Comparison of ENCODE assay signal across 8 cellular contexts in genomic region chrX:16882702-16883486, GRCh38. TPM values are rescaled to one million over a fixed set of nuclear protein-coding genes. Genes with fewer than 3 reads are reported as not detected.
DNase-seq lines count a peak whose midpoint lies in the region; ATAC-seq and TF ChIP-seq lines count a peak whose summit lies in the region.

No MANE protein-coding gene starts in this region.

- H3F3A ChIP-seq in PC-9 (ENCODE audit: insufficient read depth, low read depth): peaks cover 6% of the 10 kb centered on the region; the same call in 1 of the 2 replicates

- no peaks in the 10 kb centered on the region for H3K36me3 Mint-ChIP-seq in activated T-cell treated with anti-CD3 and anti-CD28 coated beads, Interleukin-2, amount 50 U/mL, for 72 hours (ENCODE audit: insufficient read depth in 2 of 2)

- no peaks in the 10 kb centered on the region for H3K79me2 ChIP-seq in PC-9 (ENCODE audit: low read depth)

- TF ChIP-seq CTCF in PC-9 (conservative IDR thresholded peaks at IDR 0.05): peak; percentile 83

- in situ Hi-C loops in KBM-7 (cut with MboI; ENCODE audit: low pct_unique_long_range_greater_than_20kb, low sequenced_read_pairs): loop anchor here (25.0 kb wide), 1 partner anchor 154 kb away; no protein-coding TSS in a partner anchor

- POLR2A ChIA-PET in PC-9 (lab: Charles Lee; ENCODE audit: unreplicated experiment): interaction anchor here (0.6 to 1.1 kb wide), 6 partner anchors 15 to 170 kb away, joined by 3 to 5 read pairs (median 4); partner anchors contain the start of gene SYAP1

- CTCF ChIA-PET in PC-9 (lab: Charles Lee): interaction anchor here (0.6 to 3.0 kb wide), 8 partner anchors 9 to 195 kb away, joined by 3 to 40 read pairs (median 4); no protein-coding TSS in a partner anchor

- no TSS peak for BruUV-seq in PC-9 (replicated peaks; lab: Mats Ljungman, UMichigan)

- 0 out of 2 replicates have a peak, but pooled peaks cover 4% of the 10 kb centered on the region for H3K4me1 ChIP-seq in PC-9 (replicated peaks; ENCODE audit: insufficient read depth)
- peaks cover 0 to 4% of the 10 kb centered on the region in 2 donors for H3K4me1 ChIP-seq in muscle layer of duodenum (ENCODE audit: control insufficient read depth in 1 of 2, insufficient read depth in 2 of 2, low read length in 2 of 2)

- H4K20me1 ChIP-seq in PC-9 (ENCODE audit: insufficient read depth): no peaks in the 10 kb centered on the region

- H3K36me3 ChIP-seq in PC-9 (ENCODE audit: low read depth) (no peaks in the 10 kb centered on the region), muscle layer of duodenum (ENCODE audit: control insufficient read depth in 1 of 2, insufficient read depth in 2 of 2, low read length in 2 of 2) (no peaks in the 10 kb centered on the region)

- H3K9me3 ChIP-seq in PC-9 (ENCODE audit: insufficient read depth, low read depth) (no peaks in the 10 kb centered on the region), muscle layer of duodenum (ENCODE audit: control insufficient read depth in 1 of 2, low read length in 2 of 2) (no peaks in the 10 kb centered on the region)

- H3K27ac ChIP-seq in PC-9 (peak overlapping the region; percentile 71), muscle layer of duodenum (ENCODE audit: low read length) (peak overlapping the region; percentile 63)

- H3K4me2 ChIP-seq in PC-9: peak overlapping the region; percentile 95

- no peaks in the 10 kb centered on the region for H3K9me3 Mint-ChIP-seq in activated T-cell treated with anti-CD3 and anti-CD28 coated beads, Interleukin-2, amount 50 U/mL, for 72 hours

- H3K27me3 ChIP-seq in PC-9 (ENCODE audit: insufficient read depth, low read depth): no peaks in the 10 kb centered on the region
- no peaks in the 10 kb centered on the region for H3K27me3 ChIP-seq in muscle layer of duodenum (ENCODE audit: low read depth, low read length)

- H3K4me3 Mint-ChIP-seq in activated T-cell treated with anti-CD3 and anti-CD28 coated beads, Interleukin-2, amount 50 U/mL, for 72 hours: peak overlapping the region; percentile 83 to 89

- H2AFZ ChIP-seq in PC-9: peak overlapping the region; percentile 84

- no peaks in the 10 kb centered on the region for H3K9me2 ChIP-seq in PC-9 (ENCODE audit: insufficient read depth)

- peaks cover 9% of the 10 kb centered on the region for H3K4me1 Mint-ChIP-seq in activated T-cell treated with anti-CD3 and anti-CD28 coated beads, Interleukin-2, amount 50 U/mL, for 72 hours (ENCODE audit: low read depth)

- peak overlapping the region; percentile 70 for H3K4me3 ChIP-seq in PC-9
- H3K4me3 ChIP-seq in muscle layer of duodenum (ENCODE audit: low read depth in 1 of 2, low read length in 2 of 2): peak overlapping the region; percentile 61 to 76

- H3K27me3 Mint-ChIP-seq in activated T-cell treated with anti-CD3 and anti-CD28 coated beads, Interleukin-2, amount 50 U/mL, for 72 hours (ENCODE audit: low read depth): peaks cover 35% of the 10 kb centered on the region

- ATAC-seq in GM21390 (IDR thresholded peaks at IDR 0.05; ENCODE audit: unreplicated experiment) (peak; percentile 66), esophagus mucosa (peak; percentile 62)
- peak; percentile 88 for ATAC-seq in activated T-cell treated with anti-CD3 and anti-CD28 coated beads, Interleukin-2, amount 50 U/mL, for 72 hours (replicated peaks in 1 of 2)

- intact Hi-C loops in PC-9 (cut with micrococcal nuclease; ENCODE audit: unreplicated experiment): loop anchor here (1.0 to 5.0 kb wide), 3 partner anchors 13 to 163 kb away; partner anchors contain the start of genes RBBP7 and REPS2

- peak overlapping the region; percentile 78 for H3K27ac Mint-ChIP-seq in activated T-cell treated with anti-CD3 and anti-CD28 coated beads, Interleukin-2, amount 50 U/mL, for 72 hours

- peak; percentile 77 for DNase-seq in COLO668 (lab: John Stamatoyannopoulos, UW; ENCODE audit: unreplicated experiment)
- peak; percentile 79 for DNase-seq in KBM-7
- peak; percentile 56 to 65 for DNase-seq in PC-9
- DNase-seq in activated T-cell treated with anti-CD3 and anti-CD28 coated beads, Interleukin-2, amount 50 U/mL, for 72 hours: peak; percentile 70 to 73
- peak; percentile 17 to 55 (median 52) for DNase-seq in stimulated activated naive CD4-positive, alpha-beta T cell (lab: John Stamatoyannopoulos, UW)

RNA-seq across cellular contexts. Expression of gene RBBP7, which starts 12.7 kb away (rescaled TPM):
- total RNA-seq in PC-9 (2021): 152 and 197 TPM in 2 replicates
- total RNA-seq in activated T-cell treated with anti-CD3 and anti-CD28 coated beads, Interleukin-2, amount 50 U/mL, for 72 hours: 100 to 1,000 TPM; 234 to 265 TPM
- 72.5 TPM for total RNA-seq in esophagus mucosa

Comparison
In these comparisons a context has a peak if more than half of its experiments do, and no peak if none do; other contexts are left out.
1. Peak in every context shown above with its lines: DNase-seq, ATAC-seq, H3K4me3 ChIP-seq and H3K27ac ChIP-seq.